21 cellular contexts compared by ENCODE assay signal in the genomic region with DNA sequence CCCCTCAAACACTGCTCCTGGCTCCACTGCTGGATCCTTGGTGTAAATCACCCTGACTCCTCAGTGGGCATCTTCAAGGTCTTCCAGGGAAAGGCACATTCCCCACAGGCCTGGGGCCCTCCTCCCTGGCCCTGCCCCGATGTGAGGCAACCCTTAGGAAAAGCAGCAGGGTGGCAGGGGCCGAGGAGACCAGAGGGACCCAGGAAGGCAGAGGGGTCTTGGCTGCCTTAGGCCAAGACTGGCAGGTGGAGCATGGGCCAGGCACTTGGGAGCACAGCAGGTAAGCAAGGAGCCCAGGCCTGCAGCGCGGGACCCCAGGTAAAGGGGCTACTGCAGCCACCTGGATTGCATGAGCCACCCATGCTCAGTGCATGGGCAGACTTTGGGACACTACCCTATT.
"Had no signal": no experiment of that assay in that cellular context is flagged by ENCODE, and none has a peak within 500 bp of the region (broad histone marks: within the 10 kb centered on the region; RNA-seq: fewer than 3 reads in every experiment).

No MANE protein-coding gene starts in this region.

- H2AFZ ChIP-seq: parathyroid adenoma had no signal

- H3K4me3 ChIP-seq: dorsolateral prefrontal cortex, heart left ventricle, lung, prostate gland, right lobe of liver, stomach, thoracic aorta had no signal

- H3K4me1 Mint-ChIP-seq: stimulated activated memory B cell treated with anti-CD40 and anti-IgM and Interleukin-4, amounts not matched to agents 10 μg/mL and 1 μg/mL and 100 μg/mL, for 72 hours had no signal

- H3K27me3 ChIP-seq: heart left ventricle, right lobe of liver, stomach had no signal

- DNase-seq: caudate nucleus; cortex of kidney; dorsolateral prefrontal cortex; effector memory CD4-positive, alpha-beta T cell; heart left ventricle; hippocampal formation; left ventricle myocardium superior; mesendoderm; occipital lobe; right lobe of liver; stimulated activated CD4-positive, alpha-beta T cell treated with anti-CD3 and anti-CD28 coated beads, Interleukin-4, amount 100 ng/mL, for 1 hour; stimulated activated CD8-positive, alpha-beta memory T cell treated with anti-CD3 and anti-CD28 coated beads, Interleukin-4, amount 100 ng/mL, for 48 hours; stomach; substantia nigra; trophoblast cell had no signal

- H3K79me2 ChIP-seq: parathyroid adenoma had no signal

- H3K9ac ChIP-seq: parathyroid adenoma had no signal

- H3K4me3 Mint-ChIP-seq: naive thymus-derived CD4-positive, alpha-beta T cell; stimulated activated memory B cell treated with anti-CD40 and anti-IgM and Interleukin-4, amounts not matched to agents 10 μg/mL and 1 μg/mL and 100 μg/mL, for 72 hours had no signal

- H3K4me1 ChIP-seq: heart left ventricle, prostate gland, right lobe of liver, stomach had no signal

- H3K27ac ChIP-seq: dorsolateral prefrontal cortex, heart left ventricle, parathyroid adenoma, prostate gland, right lobe of liver, stomach, thoracic aorta had no signal

- H3K36me3 ChIP-seq: heart left ventricle, prostate gland, right lobe of liver, stomach, thoracic aorta had no signal

- H3K36me3 Mint-ChIP-seq: stimulated activated memory B cell treated with anti-CD40 and anti-IgM and Interleukin-4, amounts not matched to agents 10 μg/mL and 1 μg/mL and 100 μg/mL, for 72 hours had no signal

- H3K9me3 ChIP-seq: prostate gland, right lobe of liver, stomach, thoracic aorta had no signal

- H3K27ac Mint-ChIP-seq: stimulated activated memory B cell treated with anti-CD40 and anti-IgM and Interleukin-4, amounts not matched to agents 10 μg/mL and 1 μg/mL and 100 μg/mL, for 72 hours had no signal
